ENCODE assay signal across 24 cellular contexts in the genomic region with DNA sequence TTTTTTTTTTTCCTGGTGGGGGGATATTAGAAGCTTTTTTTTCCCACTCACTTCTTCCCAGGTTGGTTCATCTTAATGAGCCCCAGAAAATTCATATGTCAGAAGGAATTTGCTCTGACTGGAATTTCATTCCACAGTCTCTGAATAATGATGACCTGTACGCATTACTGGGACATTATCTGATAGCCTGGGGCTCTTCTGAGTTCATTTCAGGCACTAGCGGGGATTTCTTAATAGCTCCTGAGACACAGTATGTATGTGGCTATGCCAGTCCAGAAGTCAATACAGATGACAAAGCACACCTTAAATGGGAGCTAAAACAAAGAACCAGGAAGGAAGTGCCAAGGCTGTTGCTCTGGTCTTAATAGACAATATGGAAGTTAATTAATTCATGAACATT.
DNase-seq lines count a peak whose midpoint lies in the region; ATAC-seq, FAIRE-seq and TF ChIP-seq lines count a peak whose summit lies in the region.
"Had no signal": no experiment of that assay in that cellular context is flagged by ENCODE, and none has a peak within 500 bp of the region (broad histone marks: within the 10 kb centered on the region; RNA-seq: fewer than 3 reads in every experiment).

No MANE protein-coding gene starts in this region.

- no peaks in the 10 kb centered on the region for H3K27me3 ChIP-seq in SK-N-SH (ENCODE audit: insufficient read depth)
- no peaks in the 10 kb centered on the region for H3K27me3 ChIP-seq in suprapubic skin
- H3K27me3 ChIP-seq: esophagus squamous epithelium had no signal

- no peaks in the 10 kb centered on the region for H4K20me1 ChIP-seq in SK-N-SH (ENCODE audit: insufficient read depth)

- H2AFZ ChIP-seq in SK-N-SH (ENCODE audit: low read depth), result no peak overlapping the region

- H3K4me1 Mint-ChIP-seq in activated T-cell treated with anti-CD3 and anti-CD28 coated beads, Interleukin-2, amount 50 U/mL, for 72 hours (ENCODE audit: low read depth), result no peaks in the 10 kb centered on the region
- H3K4me1 Mint-ChIP-seq: immature natural killer cell; memory B cell; stimulated activated memory B cell treated with anti-CD40 and anti-IgM and Interleukin-4, amounts not matched to agents 10 μg/mL and 1 μg/mL and 100 μg/mL, for 72 hours had no signal

- WGBS in A549 (ENCODE audit: missing lambda C conversion rate), result 14% methylated on average over 2 of the region's 2 CpGs
- WGBS in SK-N-SH (ENCODE audit: low lambda C conversion rate), result 8% methylated on average over 2 of the region's 2 CpGs
- 62% methylated on average over 2 of the region's 2 CpGs for WGBS in suprapubic skin

- H3K36me3 Mint-ChIP-seq in activated T-cell treated with anti-CD3 and anti-CD28 coated beads, Interleukin-2, amount 50 U/mL, for 72 hours (ENCODE audit: insufficient read depth in 2 of 2), result no peaks in the 10 kb centered on the region
- H3K36me3 Mint-ChIP-seq: brain; immature natural killer cell; memory B cell; natural killer cell treated with Interleukin-12 subunit alpha and Interleukin-12 subunit beta and Interleukin-15 and Interleukin-18, amount 100 ng/mL, for 72 hours; stimulated activated memory B cell treated with anti-CD40 and anti-IgM and Interleukin-4, amounts not matched to agents 10 μg/mL and 1 μg/mL and 100 μg/mL, for 72 hours; type B pancreatic cell had no signal

- H3F3A ChIP-seq in SK-N-SH (replicated peaks; ENCODE audit: insufficient read depth), result no peaks in the 10 kb centered on the region

- H3K9me2 ChIP-seq in SK-N-SH, result no peaks in the 10 kb centered on the region

- no peaks in the 10 kb centered on the region for H3K36me3 ChIP-seq in SK-N-SH (replicated peaks in 1 of 2; ENCODE audit: control insufficient read depth in 1 of 2, insufficient read depth in 2 of 2, low read length in 1 of 2)
- H3K36me3 ChIP-seq in suprapubic skin, result no peaks in the 10 kb centered on the region
- H3K36me3 ChIP-seq: esophagus squamous epithelium had no signal

- no peak overlapping the region for H3K4me2 ChIP-seq in A549
- H3K4me2 ChIP-seq in SK-N-SH, result no peak overlapping the region

- H3K27me3 Mint-ChIP-seq in activated T-cell treated with anti-CD3 and anti-CD28 coated beads, Interleukin-2, amount 50 U/mL, for 72 hours (ENCODE audit: low read depth), result no peaks in the 10 kb centered on the region
- H3K27me3 Mint-ChIP-seq: brain; dendritic cell treated with granulocyte-macrophage colony-stimulating factor and Interleukin-4, amounts not matched to agents 40 ng/mL and 50 ng/mL, for 4 days; memory B cell; stimulated activated memory B cell treated with anti-CD40 and anti-IgM and Interleukin-4, amounts not matched to agents 10 μg/mL and 1 μg/mL and 100 μg/mL, for 72 hours had no signal

- no peak overlapping the region for H3K27ac Mint-ChIP-seq in activated T-cell treated with anti-CD3 and anti-CD28 coated beads, Interleukin-2, amount 50 U/mL, for 72 hours
- H3K27ac Mint-ChIP-seq: dendritic cell treated with granulocyte-macrophage colony-stimulating factor and Interleukin-4, amounts not matched to agents 40 ng/mL and 50 ng/mL, for 4 days; immature natural killer cell; memory B cell; natural killer cell treated with Interleukin-12 subunit alpha and Interleukin-12 subunit beta and Interleukin-15 and Interleukin-18, amount 100 ng/mL, for 72 hours; stimulated activated memory B cell treated with anti-CD40 and anti-IgM and Interleukin-4, amounts not matched to agents 10 μg/mL and 1 μg/mL and 100 μg/mL, for 72 hours had no signal

- H3K4me3 ChIP-seq in A549, result no peak overlapping the region
- H3K4me3 ChIP-seq in SK-N-SH (ENCODE audit: low read depth in 2 of 2, low read length in 1 of 2), result no peak overlapping the region
- no peak overlapping the region for H3K4me3 ChIP-seq in fibroblast of the aortic adventitia (ENCODE audit: low read depth, low read length)
- H3K4me3 ChIP-seq in suprapubic skin, result no peak overlapping the region
- H3K4me3 ChIP-seq: esophagus squamous epithelium had no signal

- no peaks in the 10 kb centered on the region for H3K9me3 ChIP-seq in A549
- no peaks in the 10 kb centered on the region for H3K9me3 ChIP-seq in SK-N-SH
- H3K9me3 ChIP-seq in suprapubic skin, result no peaks in the 10 kb centered on the region
- H3K9me3 ChIP-seq: esophagus squamous epithelium had no signal

- CTCF ChIA-PET in A549 (lab: Yijun Ruan, JAX), result interaction anchor here (1.1 kb wide), 1 partner anchor 241 kb away, joined by 3 read pairs; no protein-coding TSS in a partner anchor
- CTCF ChIA-PET in SK-N-SH (lab: Yijun Ruan, JAX), result interaction anchor here (1.1 to 5.6 kb wide), 2 partner anchors 21 to 238 kb away, joined by 3 to 35 read pairs; no protein-coding TSS in a partner anchor

- POLR2A ChIA-PET in A549 (lab: Yijun Ruan, JAX) (no interaction called here), SK-N-SH (lab: Yijun Ruan, JAX) (no interaction called here)

- TF ChIP-seq CTCF in A549 (IDR thresholded peaks at IDR 0.05) (no peak), SK-N-SH (IDR thresholded peaks at IDR 0.05) (no peak), fibroblast of the aortic adventitia (IDR thresholded peaks at IDR 0.05; ENCODE audit: insufficient read depth, low read length) (no peak), suprapubic skin (IDR thresholded peaks at IDR 0.05) (no peak)

- no peak overlapping the region for H3K4me3 Mint-ChIP-seq in activated T-cell treated with anti-CD3 and anti-CD28 coated beads, Interleukin-2, amount 50 U/mL, for 72 hours
- H3K4me3 Mint-ChIP-seq: brain; dendritic cell treated with granulocyte-macrophage colony-stimulating factor and Interleukin-4, amounts not matched to agents 40 ng/mL and 50 ng/mL, for 4 days; immature natural killer cell; memory B cell; natural killer cell treated with Interleukin-12 subunit alpha and Interleukin-12 subunit beta and Interleukin-15 and Interleukin-18, amount 100 ng/mL, for 72 hours; stimulated activated memory B cell treated with anti-CD40 and anti-IgM and Interleukin-4, amounts not matched to agents 10 μg/mL and 1 μg/mL and 100 μg/mL, for 72 hours; type B pancreatic cell had no signal

- FAIRE-seq in A549 (lab: Jason Lieb, UNC) (no peak), H54 (lab: Jason Lieb, UNC) (no peak)
- FAIRE-seq: TTC549 had no signal

- H3K4me1 ChIP-seq in A549, result no peaks in the 10 kb centered on the region
- H3K4me1 ChIP-seq in SK-N-SH (ENCODE audit: control insufficient read depth in 1 of 2, insufficient read depth in 2 of 2, low read depth in 1 of 2, low read length in 1 of 2), result peaks cover 0 to 6% of the 10 kb centered on the region in 2 experiments; a peak in 2 of 4 replicates
- no peaks in the 10 kb centered on the region for H3K4me1 ChIP-seq in suprapubic skin

- H3K79me2 ChIP-seq in SK-N-SH (ENCODE audit: insufficient read depth), result no peaks in the 10 kb centered on the region

- no peak for TF ChIP-seq EP300 in A549 (IDR thresholded peaks at IDR 0.05)
- peak in 1 of 2 experiments; percentile 34; a peak in 1 of 4 replicates for TF ChIP-seq EP300 in SK-N-SH (IDR thresholded peaks at IDR 0.05; ENCODE audit: borderline replicate concordance in 1 of 2, low read depth in 1 of 2, low read length in 1 of 2)
- no peak for TF ChIP-seq EP300 in suprapubic skin (IDR thresholded peaks at IDR 0.05)

- no peak overlapping the region for H3K9ac ChIP-seq in SK-N-SH

- no peak overlapping the region for H3K27ac ChIP-seq in A549
- peak overlapping the region in 1 of 2 experiments; percentile 10; a peak in 1 of 4 replicates for H3K27ac ChIP-seq in SK-N-SH (ENCODE audit: low read depth in 2 of 2, low read length in 1 of 2)
- H3K27ac ChIP-seq in suprapubic skin, result no peak overlapping the region
- H3K27ac ChIP-seq: esophagus squamous epithelium had no signal

- H3K9me3 Mint-ChIP-seq in activated T-cell treated with anti-CD3 and anti-CD28 coated beads, Interleukin-2, amount 50 U/mL, for 72 hours, result peaks cover 0 to 2% of the 10 kb centered on the region in 2 donors
- H3K9me3 Mint-ChIP-seq: dendritic cell treated with granulocyte-macrophage colony-stimulating factor and Interleukin-4, amounts not matched to agents 40 ng/mL and 50 ng/mL, for 4 days; natural killer cell treated with Interleukin-12 subunit alpha and Interleukin-12 subunit beta and Interleukin-15 and Interleukin-18, amount 100 ng/mL, for 72 hours had no signal

- TF ChIP-seq POLR2A in A549 (IDR thresholded peaks at IDR 0.05; ENCODE audit: low read length) (no peak), H54 (IDR thresholded peaks at IDR 0.05; ENCODE audit: low read depth, low read length) (no peak), suprapubic skin (IDR thresholded peaks at IDR 0.05) (no peak)

- TF ChIP-seq RAD21 in A549 (conservative IDR thresholded peaks at IDR 0.05 in 1 of 2, IDR thresholded peaks at IDR 0.05 in 1 of 2) (no peak), SK-N-SH (IDR thresholded peaks at IDR 0.05; ENCODE audit: low read length) (no peak)

- DNase-seq in A549 (ENCODE audit: low read depth in 1 of 2, low spot score in 1 of 2) (peak in 1 of 2 experiments; percentile 13), H54 (ENCODE audit: insufficient read length, low spot score) (peak; percentile 9), SK-N-SH (peak; percentile 5), fibroblast of the aortic adventitia (ENCODE audit: low read depth) (peak; percentile 40), NCI-H526 (lab: John Stamatoyannopoulos, UW) (no peak), NCI-H510A (lab: John Stamatoyannopoulos, UW) (no peak), suprapubic skin (ENCODE audit: low spot score in 2 of 2) (no peak)
- no peak for DNase-seq in activated T-cell treated with anti-CD3 and anti-CD28 coated beads, Interleukin-2, amount 50 U/mL, for 72 hours
- DNase-seq: activated CD4-positive, alpha-beta T cell treated with anti-CD3 and anti-CD28 coated beads for 48 hours; activated CD8-positive, alpha-beta memory T cell treated with anti-CD3 and anti-CD28 coated beads, Interleukin-2, amount 50 U/mL, for 48 hours; activated naive CD4-positive, alpha-beta T cell; COR-L47; esophagus squamous epithelium; GDM1; immature natural killer cell; NCI-H1930; NCI-H446 had no signal

- ATAC-seq in A549, result peak; percentile 43 to 82; a peak in 5 of 6 replicates
- ATAC-seq in activated T-cell treated with anti-CD3 and anti-CD28 coated beads, Interleukin-2, amount 50 U/mL, for 72 hours (replicated peaks in 1 of 2), result no peak
- ATAC-seq: natural killer cell treated with Interleukin-12 subunit alpha and Interleukin-12 subunit beta and Interleukin-15 and Interleukin-18, amount 100 ng/mL, for 72 hours; stimulated activated memory B cell treated with anti-CD40 and anti-IgM and Interleukin-4, amounts not matched to agents 10 μg/mL and 1 μg/mL and 100 μg/mL, for 72 hours had no signal

TF ChIP-seq in SK-N-SH, 30 proteins besides CTCF, POLR2A, EP300 and RAD21 (continues in another document):
- TF ChIP-seq GATA2 (CRISPR knock-in tag; IDR thresholded peaks at IDR 0.05), result peak; percentile 32; the same call in 1 of the 2 replicates
- no peak for TF ChIP-seq CHD2 (IDR thresholded peaks at IDR 0.05; ENCODE audit: low read length, partially characterized antibody)

Comparison
In these comparisons a context has a peak if more than half of its experiments do, and no peak if none do; other contexts are left out.
1. ATAC-seq: peak in A549 (2 of 2); none in activated T-cell treated with anti-CD3 and anti-CD28 coated beads, Interleukin-2, amount 50 U/mL, for 72 hours (0 of 2).
2. DNase-seq: peak in H54 (single experiment), SK-N-SH (single experiment) and fibroblast of the aortic adventitia (single experiment); none in activated T-cell treated with anti-CD3 and anti-CD28 coated beads, Interleukin-2, amount 50 U/mL, for 72 hours (0 of 2), NCI-H526 (0 of 2), NCI-H510A (single experiment) and suprapubic skin (0 of 2).